In the genomic region with DNA sequence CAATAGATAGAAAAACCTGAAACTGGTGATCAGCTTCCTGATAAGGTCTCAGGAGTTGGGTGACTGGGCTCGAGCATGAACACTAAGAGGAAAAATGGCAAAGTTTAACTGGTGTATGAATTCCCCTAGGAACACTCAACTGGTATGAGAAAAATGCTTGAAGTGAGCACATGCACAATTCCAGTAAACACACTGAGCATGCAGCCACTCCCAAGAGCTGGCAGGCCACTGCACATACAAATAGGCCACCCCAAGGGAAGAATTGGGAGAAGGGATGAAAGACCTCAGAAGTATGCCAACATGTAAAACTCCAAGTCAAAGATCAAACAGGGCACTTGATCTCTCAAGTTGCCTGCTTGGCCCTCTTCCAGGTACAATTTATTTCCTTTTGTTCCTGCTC, we compare ENCODE assay signal across 36 cellular contexts.
"Had no signal": no experiment of that assay in that cellular context is flagged by ENCODE, and none has a peak within 500 bp of the region (broad histone marks: within the 10 kb centered on the region; RNA-seq: fewer than 3 reads in every experiment).

No MANE protein-coding gene starts in this region.

- H3K4me3 Mint-ChIP-seq: activated B cell treated with CpG ODN at 0.5 μM for 24 hours; activated CD8-positive, alpha-beta T cell treated with anti-CD3 and anti-CD28 coated beads for 36 hours; activated naive CD4-positive, alpha-beta T cell treated with anti-CD3 and anti-CD28 coated beads for 36 hours; activated naive CD4-positive, alpha-beta T cell treated with anti-CD3 and anti-CD28 coated beads, Interleukin-2, amount 50 U/mL, for 24 hours; activated naive CD8-positive, alpha-beta T cell treated with anti-CD3 and anti-CD28 coated beads for 36 hours; activated naive CD8-positive, alpha-beta T cell treated with anti-CD3 and anti-CD28 coated beads, Interleukin-2, amount 50 U/mL, for 24 hours; activated T-helper 1 cell treated with anti-CD3 and anti-CD28 coated beads, Interleukin-12 subunit alpha, Interleukin-12 subunit beta, Interleukin-2, Interleukin-4 antibody, amounts not matched to agents 30 ng/mL and 10 ng/mL and 1 ng/mL, durations not matched to agents 14 hours and 24 hours and 36 hours; brain; dendritic cell treated with granulocyte-macrophage colony-stimulating factor and Interleukin-4, amounts not matched to agents 40 ng/mL and 50 ng/mL, for 4 days; endodermal cell; T-helper 17 cell; T-helper 2 cell treated with Interferon-gamma antibody and Interleukin-4, amounts not matched to agents 5 μg/mL and 100 μg/mL, for 36 hours had no signal

- H3K36me3 ChIP-seq: ascending aorta, breast epithelium, cardiac muscle cell, gastrocnemius medialis, WERI-Rb-1 had no signal

- H3K4me1 ChIP-seq: ascending aorta, breast epithelium, foreskin keratinocyte, gastrocnemius medialis had no signal

- H3K36me3 Mint-ChIP-seq: activated naive CD4-positive, alpha-beta T cell treated with anti-CD3 and anti-CD28 coated beads, Interleukin-2, amount 50 U/mL, for 24 hours; activated naive CD8-positive, alpha-beta T cell treated with anti-CD3 and anti-CD28 coated beads for 36 hours; brain had no signal

- DNase-seq: activated B cell treated with CpG ODN at 0.5 μM for 24 hours; activated CD4-positive, alpha-beta T cell treated with anti-CD3 and anti-CD28 coated beads for 48 hours; activated CD4-positive, alpha-beta T cell treated with anti-CD3 and anti-CD28 coated beads, Interleukin-2, amount 50 U/mL, for 1 hour; activated CD4-positive, alpha-beta T cell treated with anti-CD3 and anti-CD28 coated beads, Interleukin-2, amount 50 U/mL, for 48 hours; activated CD8-positive, alpha-beta memory T cell treated with anti-CD3 and anti-CD28 coated beads for 24 hours; activated CD8-positive, alpha-beta memory T cell treated with anti-CD3 and anti-CD28 coated beads, Interleukin-2, amount 50 U/mL, for 4 hours; activated CD8-positive, alpha-beta T cell treated with anti-CD3 and anti-CD28 coated beads for 36 hours; activated effector memory CD4-positive, alpha-beta T cell treated with anti-CD3 and anti-CD28 coated beads, Interleukin-2, amount 50 U/mL, for 16 hours; activated naive CD4-positive, alpha-beta T cell treated with anti-CD3 and anti-CD28 coated beads for 36 hours; activated naive CD8-positive, alpha-beta T cell treated with anti-CD3 and anti-CD28 coated beads for 36 hours; activated naive CD8-positive, alpha-beta T cell treated with anti-CD3 and anti-CD28 coated beads, Interleukin-2, amount 50 U/mL, for 24 hours; activated T-cell treated with anti-CD3 and anti-CD28 coated beads, Interleukin-2, amount 50 U/mL, for 1 hour; activated T-cell treated with anti-CD3 and anti-CD28 coated beads, Interleukin-2, amount 50 U/mL, for 48 hours; central memory CD4-positive, alpha-beta T cell; cerebellar nuclear complex; dorsolateral prefrontal cortex; effector memory CD4-positive, alpha-beta T cell; endodermal cell; gastrocnemius medialis; T-helper 1 cell; T-helper 17 cell; T1000; WERI-Rb-1 had no signal

- H3K9me3 ChIP-seq: ascending aorta, gastrocnemius medialis had no signal

- H3K27ac Mint-ChIP-seq: activated B cell treated with CpG ODN at 0.5 μM for 24 hours; activated CD8-positive, alpha-beta T cell treated with anti-CD3 and anti-CD28 coated beads for 36 hours; activated naive CD4-positive, alpha-beta T cell treated with anti-CD3 and anti-CD28 coated beads for 36 hours; activated naive CD4-positive, alpha-beta T cell treated with anti-CD3 and anti-CD28 coated beads, Interleukin-2, amount 50 U/mL, for 24 hours; activated naive CD8-positive, alpha-beta T cell treated with anti-CD3 and anti-CD28 coated beads for 36 hours; activated naive CD8-positive, alpha-beta T cell treated with anti-CD3 and anti-CD28 coated beads, Interleukin-2, amount 50 U/mL, for 24 hours; activated T-helper 1 cell treated with anti-CD3 and anti-CD28 coated beads, Interleukin-12 subunit alpha, Interleukin-12 subunit beta, Interleukin-2, Interleukin-4 antibody, amounts not matched to agents 30 ng/mL and 10 ng/mL and 1 ng/mL, durations not matched to agents 14 hours and 24 hours and 36 hours; activated T-helper 2 cell treated with anti-CD3 and anti-CD28 coated beads, Interferon-gamma antibody, Interleukin-2, Interleukin-4, amounts not matched to agents 10 μg/mL and 5 μg/mL and 100 μg/mL, durations not matched to agents 14 hours and 24 hours and 36 hours; dendritic cell treated with granulocyte-macrophage colony-stimulating factor and Interleukin-4, amounts not matched to agents 40 ng/mL and 50 ng/mL, for 4 days; endodermal cell; T-helper 17 cell; T-helper 2 cell treated with Interferon-gamma antibody and Interleukin-4, amounts not matched to agents 5 μg/mL and 100 μg/mL, for 36 hours had no signal

- H3K4me3 ChIP-seq: ascending aorta, breast epithelium, cardiac muscle cell, coronary artery, dorsolateral prefrontal cortex, gastrocnemius medialis had no signal

- H3K4me1 Mint-ChIP-seq: activated B cell treated with CpG ODN at 0.5 μM for 24 hours; activated naive CD4-positive, alpha-beta T cell treated with anti-CD3 and anti-CD28 coated beads, Interleukin-2, amount 50 U/mL, for 24 hours; activated naive CD8-positive, alpha-beta T cell treated with anti-CD3 and anti-CD28 coated beads for 36 hours; activated naive CD8-positive, alpha-beta T cell treated with anti-CD3 and anti-CD28 coated beads, Interleukin-2, amount 50 U/mL, for 24 hours; brain; endodermal cell; T-helper 17 cell had no signal

- H3K27me3 ChIP-seq: ascending aorta, breast epithelium, cardiac muscle cell, dorsolateral prefrontal cortex, foreskin keratinocyte, gastrocnemius medialis had no signal

- H3K27me3 Mint-ChIP-seq: dendritic cell treated with granulocyte-macrophage colony-stimulating factor and Interleukin-4, amounts not matched to agents 40 ng/mL and 50 ng/mL, for 4 days had no signal

- H3K27ac ChIP-seq: ascending aorta, breast epithelium, cardiac muscle cell, coronary artery, dorsolateral prefrontal cortex, foreskin keratinocyte, gastrocnemius medialis, WERI-Rb-1 had no signal

- ATAC-seq: activated CD4-positive, CD25-positive, alpha-beta regulatory T cell treated with anti-CD3 and anti-CD28 coated beads, Interleukin-2, amount 50 U/mL, for 24 hours; activated CD8-positive, alpha-beta T cell treated with anti-CD3 and anti-CD28 coated beads for 36 hours; activated naive CD8-positive, alpha-beta T cell treated with anti-CD3 and anti-CD28 coated beads, Interleukin-2, amount 50 U/mL, for 24 hours; esophagus mucosa; foreskin keratinocyte; gastrocnemius medialis; T-helper 17 cell had no signal
